Comparison of ENCODE assay signal across 23 cellular contexts in the genomic region with DNA sequence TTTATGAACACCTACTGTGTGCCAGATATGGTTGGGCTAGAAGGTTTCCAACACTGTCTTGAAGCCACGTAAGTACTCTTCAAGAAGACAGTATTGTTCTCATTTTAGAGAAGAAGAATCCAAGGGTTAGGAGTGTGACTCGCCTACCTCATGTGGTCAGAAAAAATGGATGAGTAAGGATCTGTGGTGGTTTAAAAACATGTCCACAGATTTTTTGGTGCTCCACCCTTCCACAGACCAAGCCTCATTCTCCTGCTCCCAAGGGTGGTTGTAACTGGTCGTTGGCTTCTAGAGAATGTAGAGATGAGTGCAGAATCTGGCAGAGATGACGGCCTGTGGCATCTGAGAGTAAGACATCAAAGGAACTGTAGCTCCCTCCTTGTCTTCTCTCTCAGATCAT. TPM values are rescaled to one million over a fixed set of nuclear protein-coding genes. Genes with fewer than 3 reads are reported as not detected.
DNase-seq lines count a peak whose midpoint lies in the region; ATAC-seq and TF ChIP-seq lines count a peak whose summit lies in the region.
"Had no signal": no experiment of that assay in that cellular context is flagged by ENCODE, and none has a peak within 500 bp of the region (broad histone marks: within the 10 kb centered on the region; RNA-seq: fewer than 3 reads in every experiment).

No MANE protein-coding gene starts in this region.

- ATAC-seq in HG02973 (IDR thresholded peaks at IDR 0.05; ENCODE audit: unreplicated experiment) (no peak), HG02571 (IDR thresholded peaks at IDR 0.05; ENCODE audit: unreplicated experiment) (no peak), HG02981 (IDR thresholded peaks at IDR 0.05; ENCODE audit: unreplicated experiment) (no peak)
- ATAC-seq: activated CD8-positive, alpha-beta T cell treated with anti-CD3 and anti-CD28 coated beads for 36 hours had no signal

- H3K9me3 Mint-ChIP-seq in osteocyte (ENCODE audit: unreplicated experiment) = no peaks in the 10 kb centered on the region
- H3K9me3 Mint-ChIP-seq: activated CD8-positive, alpha-beta T cell treated with anti-CD3 and anti-CD28 coated beads for 36 hours; CD4-positive, alpha-beta T cell; dendritic cell treated with granulocyte-macrophage colony-stimulating factor and Interleukin-4, amounts not matched to agents 40 ng/mL and 50 ng/mL, for 4 days; T-helper 2 cell treated with Interferon-gamma antibody and Interleukin-4, amounts not matched to agents 5 μg/mL and 100 μg/mL, for 36 hours had no signal

- no peak overlapping the region for H3K27ac Mint-ChIP-seq in osteocyte (ENCODE audit: unreplicated experiment)
- H3K27ac Mint-ChIP-seq: activated CD8-positive, alpha-beta T cell treated with anti-CD3 and anti-CD28 coated beads for 36 hours; brain; CD4-positive, alpha-beta T cell; dendritic cell treated with granulocyte-macrophage colony-stimulating factor and Interleukin-4, amounts not matched to agents 40 ng/mL and 50 ng/mL, for 4 days; T-helper 2 cell treated with Interferon-gamma antibody and Interleukin-4, amounts not matched to agents 5 μg/mL and 100 μg/mL, for 36 hours had no signal

- no peak overlapping the region for H3K4me3 ChIP-seq in astrocyte of the spinal cord (ENCODE audit: low read depth, low read length)
- H3K4me3 ChIP-seq: suprapubic skin, vagina had no signal

- peak; percentile 61 for DNase-seq in EH (ENCODE audit: low read depth)
- peak; percentile 74 for DNase-seq in LHCN-M2 (ENCODE audit: low read depth)
- peak; percentile 37 for DNase-seq in astrocyte of the spinal cord (ENCODE audit: low read depth, low spot score)
- DNase-seq in kidney tubule cell (ENCODE audit: low spot score) = peak; percentile 53
- DNase-seq in osteocyte (ENCODE audit: extremely low spot score, unreplicated experiment) = no peak
- DNase-seq: ACHN; activated CD8-positive, alpha-beta T cell treated with anti-CD3 and anti-CD28 coated beads for 36 hours; activated T-cell treated with anti-CD3 and anti-CD28 coated beads, Interleukin-2, amount 50 U/mL, for 48 hours; CD4-positive, alpha-beta T cell; DMS153; midbrain; NCI-H1436 treated with DMSO at 0.1 percent for 48 hours; NCI-H774; stimulated activated CD8-positive, alpha-beta memory T cell treated with anti-CD3 and anti-CD28 coated beads, Interleukin-4, amount 100 ng/mL, for 48 hours had no signal

- no peaks in the 10 kb centered on the region for H3K36me3 Mint-ChIP-seq in osteocyte (ENCODE audit: unreplicated experiment)
- H3K36me3 Mint-ChIP-seq: brain had no signal

- H3K4me3 Mint-ChIP-seq in osteocyte (ENCODE audit: unreplicated experiment) = no peak overlapping the region
- H3K4me3 Mint-ChIP-seq: activated CD8-positive, alpha-beta T cell treated with anti-CD3 and anti-CD28 coated beads for 36 hours; activated naive CD8-positive, alpha-beta T cell; brain; CD4-positive, alpha-beta T cell; dendritic cell treated with granulocyte-macrophage colony-stimulating factor and Interleukin-4, amounts not matched to agents 40 ng/mL and 50 ng/mL, for 4 days; T-helper 2 cell treated with Interferon-gamma antibody and Interleukin-4, amounts not matched to agents 5 μg/mL and 100 μg/mL, for 36 hours had no signal

- H3K4me1 Mint-ChIP-seq in osteocyte (ENCODE audit: unreplicated experiment) = peaks cover 4% of the 10 kb centered on the region
- H3K4me1 Mint-ChIP-seq: brain had no signal

- TF ChIP-seq CTCF in astrocyte of the spinal cord (IDR thresholded peaks at IDR 0.05; ENCODE audit: low read depth, low read length) (no peak), osteocyte (IDR thresholded peaks at IDR 0.05) (no peak)

- in situ Hi-C loops in astrocyte of the spinal cord (cut with HindIII; ENCODE audit: low sequenced_read_pairs) = no loop called here

- no peaks in the 10 kb centered on the region for H3K27me3 Mint-ChIP-seq in osteocyte (ENCODE audit: unreplicated experiment)
- H3K27me3 Mint-ChIP-seq: activated CD8-positive, alpha-beta T cell treated with anti-CD3 and anti-CD28 coated beads for 36 hours; activated naive CD8-positive, alpha-beta T cell; CD4-positive, alpha-beta T cell; dendritic cell treated with granulocyte-macrophage colony-stimulating factor and Interleukin-4, amounts not matched to agents 40 ng/mL and 50 ng/mL, for 4 days had no signal

RNA-seq across cellular contexts. Expression of a gene that starts 30.3 kb away (rescaled TPM):
- total RNA-seq in LHCN-M2 (2014; rRNA removed) (30.8 and 36.4 TPM in 2 replicates), osteocyte (43.2 and 44.7 TPM in 2 replicates)
- 22.4 TPM for polyA plus RNA-seq in LHCN-M2 (2012)
